ENCODE assay signal across 8 cellular contexts in genomic region chr17:40100669-40101366, GRCh38. TPM values are rescaled to one million over a fixed set of nuclear protein-coding genes. Genes with fewer than 3 reads are reported as not detected.
DNase-seq lines count a peak whose midpoint lies in the region; ATAC-seq and TF ChIP-seq lines count a peak whose summit lies in the region.

No MANE protein-coding gene starts in this region.

- H3K27me3 ChIP-seq in iPS-15b (ENCODE audit: control insufficient read depth, insufficient read depth, low read length) (peaks cover 15% of the 10 kb centered on the region), sigmoid colon (no peaks in the 10 kb centered on the region)

- POLR2A ChIA-PET in MCF 10A (lab: Yijun Ruan, JAX) = interaction anchor here (0.6 to 7.5 kb wide), 34 partner anchors 12 to 1714 kb away, joined by 3 to 340 read pairs (median 6); partner anchors contain the start of genes CASC3, CDK12, CSF3 and MED24

- H3K9me3 Mint-ChIP-seq in MCF 10A (ENCODE audit: unreplicated experiment) = no peaks in the 10 kb centered on the region

- H3K9me3 ChIP-seq in iPS-15b (ENCODE audit: control insufficient read depth, insufficient read depth, low read length) (no peaks in the 10 kb centered on the region), sigmoid colon (no peaks in the 10 kb centered on the region)

- peak; percentile 93 for DNase-seq in COLO668 (lab: John Stamatoyannopoulos, UW; ENCODE audit: unreplicated experiment)
- DNase-seq in HFF-Myc (ENCODE audit: extremely low read depth, low read depth) = peak; percentile 94
- peak; percentile 72 for DNase-seq in NCI-H2196 treated with DMSO at 0.1 percent for 48 hours (lab: John Stamatoyannopoulos, UW; ENCODE audit: unreplicated experiment)
- DNase-seq in MCF 10A (ENCODE audit: unreplicated experiment) = peak; percentile 98
- peak; percentile 100 for DNase-seq in sigmoid colon

- H3K4me1 Mint-ChIP-seq in MCF 10A (ENCODE audit: insufficient read depth, unreplicated experiment) = peaks cover 41% of the 10 kb centered on the region

- TF ChIP-seq EP300 in sigmoid colon (IDR thresholded peaks at IDR 0.05) = peak in 2 of 4 donors; percentile 19 to 95

- BruUV-seq in MCF 10A (replicated peaks; lab: Mats Ljungman, UMichigan) = TSS peak; percentile 28

- TF ChIP-seq CTCF in HFF-Myc (IDR thresholded peaks at IDR 0.05; ENCODE audit: low read depth, low read length, missing control alignments) (no peak), VCaP (conservative IDR thresholded peaks at IDR 0.05) (no peak), MCF 10A (IDR thresholded peaks at IDR 0.05; ENCODE audit: unreplicated experiment) (no peak), sigmoid colon (IDR thresholded peaks at IDR 0.05) (no peak)

- intact Hi-C loops in MCF 10A (cut with micrococcal nuclease) (no loop called here), sigmoid colon (cut with DNase I) (loop anchor here (5.0 kb wide), 1 partner anchor 241 kb away; no protein-coding TSS in a partner anchor)

- peaks cover 27% of the 10 kb centered on the region for H3K36me3 Mint-ChIP-seq in MCF 10A (ENCODE audit: insufficient read depth, unreplicated experiment)

- H3K9ac ChIP-seq in iPS-15b (ENCODE audit: low read depth, low read length) = peak overlapping the region; percentile 9

- ATAC-seq in HG03460 (IDR thresholded peaks at IDR 0.05; ENCODE audit: unreplicated experiment) = no peak

- peak in 1 of 2 donors; percentile 40 for TF ChIP-seq POLR2A in sigmoid colon (IDR thresholded peaks at IDR 0.05)

- H3K4me1 ChIP-seq in iPS-15b (ENCODE audit: control insufficient read depth, insufficient read depth, low read length) (peaks cover 25% of the 10 kb centered on the region), sigmoid colon (peaks cover 0 to 81% (median 79%) of the 10 kb centered on the region in 4 donors)

- no peaks in the 10 kb centered on the region for H3K27me3 Mint-ChIP-seq in MCF 10A (ENCODE audit: insufficient read depth, unreplicated experiment)

- H3K27ac Mint-ChIP-seq in MCF 10A (ENCODE audit: low read depth, unreplicated experiment) = peak overlapping the region; percentile 94

- H3K27ac ChIP-seq in VCaP (peak overlapping the region; percentile 75), sigmoid colon (peak overlapping the region; percentile 97 to 100 (median 98))

- H3K4me3 ChIP-seq in HFF-Myc (replicated peaks; ENCODE audit: low read depth, low read length) (peak overlapping the region; percentile 78), iPS-15b (ENCODE audit: low read depth, low read length) (peak overlapping the region; percentile 86), sigmoid colon (peak overlapping the region; percentile 69 to 97 (median 90))

- H3K4me3 Mint-ChIP-seq in MCF 10A (ENCODE audit: unreplicated experiment) = peak overlapping the region; percentile 95

- 1 to 2% methylated on average over 25 of the region's 25 CpGs for WGBS in sigmoid colon, 2 donors

- CTCF ChIA-PET in MCF 10A (lab: Yijun Ruan, JAX) = interaction anchor here (0.6 to 8.0 kb wide), 14 partner anchors 11 to 299 kb away, joined by 3 to 86 read pairs (median 4); partner anchors contain the start of gene THRA

- peaks cover 8% of the 10 kb centered on the region for H3K36me3 ChIP-seq in iPS-15b (ENCODE audit: control insufficient read depth, insufficient read depth, low read length)
- H3K36me3 ChIP-seq in sigmoid colon = peaks cover 12 to 15% (median 15%) of the 10 kb centered on the region in 4 donors

RNA-seq across cellular contexts. Expression of gene NR1D1, which starts 0.4 kb away (rescaled TPM):
- total RNA-seq in MCF 10A (2022) (7.5 and 8.8 TPM in 2 replicates), sigmoid colon (10 to 100 TPM in 3 of 4 donors, 1 to 10 TPM in 1; 4.1 to 12.8 (median 11.9) TPM)
- polyA plus RNA-seq in sigmoid colon = 10 to 100 TPM in 1 of 3 donors, 1 to 10 TPM in 2; 4.4 to 11.4 (median 8.1) TPM

RNA-seq across cellular contexts. Expression of gene MSL1, which starts 21.0 kb away (rescaled TPM):
- total RNA-seq in MCF 10A (2022) = 59.8 and 62.2 TPM in 2 replicates
- total RNA-seq in sigmoid colon = 10 to 100 TPM; 52.3 to 92.2 (median 58.0) TPM
- polyA plus RNA-seq in sigmoid colon = 10 to 100 TPM; 29.4 to 63.5 (median 34.0) TPM

RNA-seq across cellular contexts. Expression of gene THRA, which starts 38.1 kb away (rescaled TPM):
- total RNA-seq in MCF 10A (2022) (5.5 and 6.4 TPM in 2 replicates), sigmoid colon (10 to 100 TPM; 78.8 to 86.1 (median 83.8) TPM)
- 10 to 100 TPM; 25.4 to 35.4 (median 25.8) TPM for polyA plus RNA-seq in sigmoid colon

RNA-seq across cellular contexts. Expression of gene CASC3, which starts 39.5 kb away (rescaled TPM):
- total RNA-seq in MCF 10A (2022) = 73.5 and 78.3 TPM in 2 replicates
- total RNA-seq in sigmoid colon = 10 to 100 TPM; 60.2 to 94.4 (median 70.7) TPM
- 10 to 100 TPM; 22.4 to 42.3 (median 24.0) TPM for polyA plus RNA-seq in sigmoid colon

RNA-seq across cellular contexts. Expression of gene MED24, which starts 46.6 kb away (rescaled TPM):
- total RNA-seq in MCF 10A (2022) (66.6 and 88.5 TPM in 2 replicates), sigmoid colon (10 to 100 TPM; 27.3 to 64.8 (median 31.7) TPM)
- polyA plus RNA-seq in sigmoid colon = 10 to 100 TPM; 19.2 to 83.0 (median 29.1) TPM

Comparison
In these comparisons a context has a peak if more than half of its experiments do, and no peak if none do; other contexts are left out.
1. RNA of gene THRA, which starts 38.1 kb away (total RNA-seq): 78.8 to 86.1 TPM in sigmoid colon; 5.5 to 6.4 TPM in MCF 10A; every median in the first group is over 10 times any median in the second.
2. Peak in every context shown above with its lines, with median percentiles within 50 percentile points of each other: DNase-seq and H3K4me3 ChIP-seq.